15 cellular contexts compared by ENCODE assay signal in the genomic region with DNA sequence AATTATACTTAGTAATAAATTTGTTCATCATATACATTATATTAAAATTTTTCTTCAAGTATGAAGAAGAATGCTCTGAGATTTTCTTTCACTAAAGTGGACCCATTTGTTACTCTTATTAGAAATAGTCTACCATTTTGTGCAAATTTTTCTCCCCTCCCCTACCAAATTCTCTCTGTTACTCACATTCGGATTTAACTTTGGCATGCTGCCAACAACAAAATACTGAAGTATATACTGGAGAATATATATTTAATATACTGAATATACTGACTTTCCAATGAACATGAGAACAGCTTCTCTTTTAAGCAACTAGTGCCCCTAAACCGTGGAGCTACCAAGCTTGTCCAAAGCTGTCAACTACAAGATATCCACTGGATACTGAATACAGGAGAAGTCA.
"Had no signal": no experiment of that assay in that cellular context is flagged by ENCODE, and none has a peak within 500 bp of the region (broad histone marks: within the 10 kb centered on the region; RNA-seq: fewer than 3 reads in every experiment).

No MANE protein-coding gene starts in this region.

- DNase-seq: esophagus squamous epithelium; stimulated activated CD8-positive, alpha-beta memory T cell treated with anti-CD3 and anti-CD28 coated beads, Interleukin-4, amount 100 ng/mL, for 48 hours; stimulated activated naive CD8-positive, alpha-beta T cell treated with anti-CD3 and anti-CD28 coated beads, Interleukin-15, Interleukin-2, amounts not matched to agents 100 U/mL and 50 U/mL, for 24 hours; tibial artery; upper lobe of left lung had no signal

- H3K4me2 ChIP-seq: smooth muscle cell had no signal

- H3K27ac Mint-ChIP-seq: nephron progenitor cell; stimulated activated effector memory CD8-positive, alpha-beta T cell treated with anti-CD3 and anti-CD28 coated beads, Interleukin-12 subunit alpha, Interleukin-12 subunit beta, amount 100 ng/mL, for 72 hours had no signal

- H3K27me3 Mint-ChIP-seq: naive thymus-derived CD4-positive, alpha-beta T cell had no signal

- H3K4me3 Mint-ChIP-seq: naive thymus-derived CD4-positive, alpha-beta T cell; nephron progenitor cell; stimulated activated effector memory CD8-positive, alpha-beta T cell treated with anti-CD3 and anti-CD28 coated beads, Interleukin-12 subunit alpha, Interleukin-12 subunit beta, amount 100 ng/mL, for 72 hours had no signal

- H3K27me3 ChIP-seq: colonic mucosa, esophagus squamous epithelium, heart left ventricle, neutrophil, ovary, right atrium auricular region, tibial artery, upper lobe of left lung, uterus had no signal

- H3K9me3 ChIP-seq: colonic mucosa, esophagus squamous epithelium, heart left ventricle, neutrophil, ovary, right atrium auricular region, tibial artery, upper lobe of left lung, uterus had no signal

- H3K36me3 ChIP-seq: colonic mucosa, ovary, right atrium auricular region, tibial artery, upper lobe of left lung, uterus had no signal

- H3K4me1 ChIP-seq: colonic mucosa, esophagus squamous epithelium, heart left ventricle, right atrium auricular region, tibial artery, upper lobe of left lung, uterus had no signal

- H3K27ac ChIP-seq: colonic mucosa, esophagus squamous epithelium, heart left ventricle, neutrophil, ovary, right atrium auricular region, tibial artery, upper lobe of left lung, uterus had no signal

- H3K4me3 ChIP-seq: colonic mucosa, esophagus squamous epithelium, heart left ventricle, ovary, right atrium auricular region, smooth muscle cell, tibial artery, upper lobe of left lung, uterus had no signal

- H3K4me1 Mint-ChIP-seq: stimulated activated effector memory CD8-positive, alpha-beta T cell treated with anti-CD3 and anti-CD28 coated beads, Interleukin-12 subunit alpha, Interleukin-12 subunit beta, amount 100 ng/mL, for 72 hours had no signal

- ATAC-seq: heart left ventricle; stimulated activated effector memory CD8-positive, alpha-beta T cell treated with anti-CD3 and anti-CD28 coated beads, Interleukin-12 subunit alpha, Interleukin-12 subunit beta, amount 100 ng/mL, for 72 hours; stimulated activated naive CD8-positive, alpha-beta T cell treated with anti-CD3 and anti-CD28 coated beads, Interleukin-15, Interleukin-2, amounts not matched to agents 100 U/mL and 50 U/mL, for 24 hours had no signal

- H3K9me3 Mint-ChIP-seq: naive thymus-derived CD4-positive, alpha-beta T cell; nephron progenitor cell; stimulated activated effector memory CD8-positive, alpha-beta T cell treated with anti-CD3 and anti-CD28 coated beads, Interleukin-12 subunit alpha, Interleukin-12 subunit beta, amount 100 ng/mL, for 72 hours had no signal
